In genomic region chr13:46804391-46804815, GRCh38 we compare ENCODE assay signal across 11 cellular contexts. TPM values are rescaled to one million over a fixed set of nuclear protein-coding genes. Genes with fewer than 3 reads are reported as not detected.
DNase-seq lines count a peak whose midpoint lies in the region; ATAC-seq and TF ChIP-seq lines count a peak whose summit lies in the region.
"Had no signal": no experiment of that assay in that cellular context is flagged by ENCODE, and none has a peak within 500 bp of the region (broad histone marks: within the 10 kb centered on the region; RNA-seq: fewer than 3 reads in every experiment).

No MANE protein-coding gene starts in this region.

- no peaks in the 10 kb centered on the region for H3K36me3 ChIP-seq in Panc1 (ENCODE audit: control insufficient read depth, insufficient read depth, low read length)

- no peaks in the 10 kb centered on the region for H3K9me3 ChIP-seq in Panc1 (ENCODE audit: control insufficient read depth, insufficient read depth, low read depth, low read length)

- H3K4me3 ChIP-seq in Panc1 (ENCODE audit: low read depth in 2 of 2, low read length in 2 of 2) (no peak overlapping the region), epithelial cell of esophagus (ENCODE audit: low read length) (no peak overlapping the region), skeletal muscle cell (ENCODE audit: low read depth, low read length) (no peak overlapping the region)

- peak; percentile 85 for DNase-seq in GM04503 (ENCODE audit: low read depth)
- DNase-seq in Panc1 (ENCODE audit: low read depth, low spot score) = peak; percentile 46
- peak; percentile 97 for DNase-seq in epithelial cell of esophagus (ENCODE audit: low read depth)
- peak; percentile 93 for DNase-seq in skeletal muscle cell (ENCODE audit: low read depth)
- no peak for DNase-seq in HuH-7.5 (ENCODE audit: low spot score)
- no peak for DNase-seq in SHP77 treated with DMSO at 0.1 percent for 48 hours (lab: John Stamatoyannopoulos, UW)
- no peak for DNase-seq in cerebellar cortex (ENCODE audit: low spot score)
- DNase-seq: activated CD4-positive, CD25-positive, alpha-beta regulatory T cell; DMS79 treated with DMSO at 0.1 percent for 48 hours; stimulated activated CD4-positive, alpha-beta T cell treated with anti-CD3 and anti-CD28 coated beads, Interleukin-4, amount 100 ng/mL, for 24 hours had no signal

- CTCF ChIA-PET in Panc1 (lab: Charles Lee) = interaction anchor here (0.6 kb wide), 1 partner anchor 90 kb away, joined by 3 read pairs; no protein-coding TSS in a partner anchor

- H3K4me1 ChIP-seq in Panc1 (ENCODE audit: control insufficient read depth, insufficient read depth, low read length) = no peaks in the 10 kb centered on the region

- in situ Hi-C loops in Panc1 (cut with HindIII; ENCODE audit: low pct_unique_long_range_greater_than_20kb, low sequenced_read_pairs) = no loop called here

- intact Hi-C loops in Panc1 (cut with micrococcal nuclease; ENCODE audit: unreplicated experiment) = no loop called here

- H3K27me3 ChIP-seq in Panc1 (ENCODE audit: control insufficient read depth, insufficient read depth, low read length) = no peaks in the 10 kb centered on the region

- no TSS peak for BruUV-seq in Panc1 (replicated peaks; lab: Mats Ljungman, UMichigan)

- TF ChIP-seq CTCF in Panc1 (IDR thresholded peaks at IDR 0.05) (no peak), epithelial cell of esophagus (IDR thresholded peaks at IDR 0.05; ENCODE audit: insufficient read depth, low read depth, low read length, missing control alignments) (no peak)

- H3K27ac ChIP-seq in Panc1 (ENCODE audit: low read length) = no peak overlapping the region

- POLR2A ChIA-PET in Panc1 (lab: Charles Lee) = no interaction called here

- ATAC-seq in Panc1 (peak; percentile 83), GM18517 (IDR thresholded peaks at IDR 0.05; ENCODE audit: unreplicated experiment) (no peak)

RNA-seq across cellular contexts. Expression of gene ESD, which starts 7.4 kb away (rescaled TPM):
- total RNA-seq in Panc1 (2021; ENCODE audit: unreplicated experiment) = 68.3 TPM
- 50.2 TPM for polyA plus RNA-seq in Panc1 (2012; ENCODE audit: insufficient read length)

Comparison
In these comparisons a context has a peak if more than half of its experiments do, and no peak if none do; other contexts are left out.
1. DNase-seq: peak in GM04503 (single experiment), Panc1 (single experiment), epithelial cell of esophagus (single experiment) and skeletal muscle cell (single experiment); none in HuH-7.5 (single experiment), SHP77 treated with DMSO at 0.1 percent for 48 hours (single experiment) and cerebellar cortex (single experiment).